Comparison of ENCODE assay signal across 1 cellular context in the genomic region with DNA sequence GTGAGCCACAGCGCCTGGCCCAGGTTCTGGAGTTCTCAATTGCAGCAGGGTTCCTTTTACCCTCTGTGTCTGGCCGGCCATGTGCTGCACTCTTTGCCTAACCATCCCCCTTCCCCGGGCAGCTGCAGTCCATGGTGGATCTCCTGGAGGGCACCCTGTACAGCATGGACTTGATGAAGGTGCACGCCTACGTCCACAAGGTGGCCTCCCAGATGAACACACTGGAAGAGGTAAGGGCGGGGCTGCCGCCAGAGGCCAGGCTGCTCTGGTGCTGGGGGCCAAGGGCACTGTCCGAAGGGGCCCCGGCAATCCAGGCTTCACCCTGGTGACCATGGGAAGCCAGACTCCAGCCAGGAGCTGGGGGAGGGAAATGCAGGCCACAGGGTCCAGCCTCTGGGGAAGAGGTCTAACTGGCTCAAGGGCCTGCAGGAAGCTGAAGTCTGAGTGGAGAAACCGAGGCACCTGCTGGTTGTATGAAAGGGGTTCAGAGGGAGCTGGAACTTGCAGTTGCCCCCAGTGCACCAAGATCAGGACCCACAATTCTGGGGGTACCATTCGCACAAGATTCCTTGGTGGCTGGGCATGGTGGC.
A peak's percentile ranks its signal among the peaks of the same experiment; 100 is the strongest.
TF ChIP-seq lines count a peak whose summit lies in the region.

No MANE protein-coding gene starts in this region.

TF ChIP-seq in HepG2, 621 proteins besides CTCF, POLR2A, EP300 and RAD21 (continued from another document and continues in another):
- TF ChIP-seq, protein P1, sequence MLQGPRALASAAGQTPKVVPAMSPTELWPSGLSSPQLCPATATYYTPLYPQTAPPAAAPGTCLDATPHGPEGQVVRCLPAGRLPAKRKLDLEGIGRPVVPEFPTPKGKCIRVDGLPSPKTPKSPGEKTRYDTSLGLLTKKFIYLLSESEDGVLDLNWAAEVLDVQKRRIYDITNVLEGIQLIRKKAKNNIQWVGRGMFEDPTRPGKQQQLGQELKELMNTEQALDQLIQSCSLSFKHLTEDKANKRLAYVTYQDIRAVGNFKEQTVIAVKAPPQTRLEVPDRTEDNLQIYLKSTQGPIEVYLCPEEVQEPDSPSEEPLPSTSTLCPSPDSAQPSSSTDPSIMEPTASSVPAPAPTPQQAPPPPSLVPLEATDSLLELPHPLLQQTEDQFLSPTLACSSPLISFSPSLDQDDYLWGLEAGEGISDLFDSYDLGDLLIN (CRISPR knock-in tag; IDR thresholded peaks at IDR 0.05; ENCODE audit: borderline replicate concordance): no peak
- TF ChIP-seq ZNF709 (CRISPR knock-in tag; IDR thresholded peaks at IDR 0.05): no peak
- no peak for TF ChIP-seq CAMTA2 (CRISPR knock-in tag; IDR thresholded peaks at IDR 0.05; ENCODE audit: borderline replicate concordance)
- TF ChIP-seq, protein P2, sequence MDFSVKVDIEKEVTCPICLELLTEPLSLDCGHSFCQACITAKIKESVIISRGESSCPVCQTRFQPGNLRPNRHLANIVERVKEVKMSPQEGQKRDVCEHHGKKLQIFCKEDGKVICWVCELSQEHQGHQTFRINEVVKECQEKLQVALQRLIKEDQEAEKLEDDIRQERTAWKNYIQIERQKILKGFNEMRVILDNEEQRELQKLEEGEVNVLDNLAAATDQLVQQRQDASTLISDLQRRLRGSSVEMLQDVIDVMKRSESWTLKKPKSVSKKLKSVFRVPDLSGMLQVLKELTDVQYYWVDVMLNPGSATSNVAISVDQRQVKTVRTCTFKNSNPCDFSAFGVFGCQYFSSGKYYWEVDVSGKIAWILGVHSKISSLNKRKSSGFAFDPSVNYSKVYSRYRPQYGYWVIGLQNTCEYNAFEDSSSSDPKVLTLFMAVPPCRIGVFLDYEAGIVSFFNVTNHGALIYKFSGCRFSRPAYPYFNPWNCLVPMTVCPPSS (IDR thresholded peaks at IDR 0.05): no peak
- peak; percentile 31; the same call in 1 of the 2 replicates for TF ChIP-seq THAP11 (CRISPR knock-in tag; IDR thresholded peaks at IDR 0.05)
- TF ChIP-seq, protein P3, sequence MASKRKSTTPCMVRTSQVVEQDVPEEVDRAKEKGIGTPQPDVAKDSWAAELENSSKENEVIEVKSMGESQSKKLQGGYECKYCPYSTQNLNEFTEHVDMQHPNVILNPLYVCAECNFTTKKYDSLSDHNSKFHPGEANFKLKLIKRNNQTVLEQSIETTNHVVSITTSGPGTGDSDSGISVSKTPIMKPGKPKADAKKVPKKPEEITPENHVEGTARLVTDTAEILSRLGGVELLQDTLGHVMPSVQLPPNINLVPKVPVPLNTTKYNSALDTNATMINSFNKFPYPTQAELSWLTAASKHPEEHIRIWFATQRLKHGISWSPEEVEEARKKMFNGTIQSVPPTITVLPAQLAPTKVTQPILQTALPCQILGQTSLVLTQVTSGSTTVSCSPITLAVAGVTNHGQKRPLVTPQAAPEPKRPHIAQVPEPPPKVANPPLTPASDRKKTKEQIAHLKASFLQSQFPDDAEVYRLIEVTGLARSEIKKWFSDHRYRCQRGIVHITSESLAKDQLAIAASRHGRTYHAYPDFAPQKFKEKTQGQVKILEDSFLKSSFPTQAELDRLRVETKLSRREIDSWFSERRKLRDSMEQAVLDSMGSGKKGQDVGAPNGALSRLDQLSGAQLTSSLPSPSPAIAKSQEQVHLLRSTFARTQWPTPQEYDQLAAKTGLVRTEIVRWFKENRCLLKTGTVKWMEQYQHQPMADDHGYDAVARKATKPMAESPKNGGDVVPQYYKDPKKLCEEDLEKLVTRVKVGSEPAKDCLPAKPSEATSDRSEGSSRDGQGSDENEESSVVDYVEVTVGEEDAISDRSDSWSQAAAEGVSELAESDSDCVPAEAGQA (IDR thresholded peaks at IDR 0.05; ENCODE audit: low read depth): no peak; the same call in 1 of the 2 replicates
- TF ChIP-seq, protein P3 (CRISPR knock-in tag; IDR thresholded peaks at IDR 0.05; ENCODE audit: borderline replicate concordance): no peak
- peak; percentile 36; the same call in 1 of the 2 replicates for TF ChIP-seq ZNF768 (CRISPR knock-in tag; IDR thresholded peaks at IDR 0.05)
- TF ChIP-seq ZNF230 (CRISPR knock-in tag; IDR thresholded peaks at IDR 0.05): no peak
- TF ChIP-seq, protein P4, sequence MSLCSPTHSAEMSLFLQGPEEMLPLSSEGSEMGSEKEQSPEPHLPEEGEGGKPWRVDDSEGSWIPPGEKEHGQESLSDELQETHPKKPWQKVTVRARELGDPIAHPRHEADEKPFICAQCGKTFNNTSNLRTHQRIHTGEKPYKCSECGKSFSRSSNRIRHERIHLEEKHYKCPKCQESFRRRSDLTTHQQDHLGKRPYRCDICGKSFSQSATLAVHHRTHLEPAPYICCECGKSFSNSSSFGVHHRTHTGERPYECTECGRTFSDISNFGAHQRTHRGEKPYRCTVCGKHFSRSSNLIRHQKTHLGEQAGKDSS (CRISPR knock-in tag; IDR thresholded peaks at IDR 0.05; ENCODE audit: borderline replicate concordance, low read depth): 0 out of 2 replicates have a peak, but pooled peaks have one; percentile 55
- TF ChIP-seq, protein P5, sequence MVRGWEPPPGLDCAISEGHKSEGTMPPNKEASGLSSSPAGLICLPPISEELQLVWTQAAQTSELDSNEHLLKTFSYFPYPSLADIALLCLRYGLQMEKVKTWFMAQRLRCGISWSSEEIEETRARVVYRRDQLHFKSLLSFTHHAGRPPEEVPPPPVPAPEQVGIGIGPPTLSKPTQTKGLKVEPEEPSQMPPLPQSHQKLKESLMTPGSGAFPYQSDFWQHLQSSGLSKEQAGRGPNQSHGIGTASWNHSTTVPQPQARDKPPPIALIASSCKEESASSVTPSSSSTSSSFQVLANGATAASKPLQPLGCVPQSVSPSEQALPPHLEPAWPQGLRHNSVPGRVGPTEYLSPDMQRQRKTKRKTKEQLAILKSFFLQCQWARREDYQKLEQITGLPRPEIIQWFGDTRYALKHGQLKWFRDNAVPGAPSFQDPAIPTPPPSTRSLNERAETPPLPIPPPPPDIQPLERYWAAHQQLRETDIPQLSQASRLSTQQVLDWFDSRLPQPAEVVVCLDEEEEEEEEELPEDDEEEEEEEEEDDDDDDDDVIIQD (CRISPR knock-in tag; IDR thresholded peaks at IDR 0.05; ENCODE audit: low read depth): no peak
- TF ChIP-seq RNF2 (conservative IDR thresholded peaks at IDR 0.05; ENCODE audit: low read depth): no peak
- no peak for TF ChIP-seq RAD51 (IDR thresholded peaks at IDR 0.05; ENCODE audit: borderline replicate concordance)
- no peak; the same call in 1 of the 2 replicates for TF ChIP-seq SPEN (CRISPR knock-in tag; IDR thresholded peaks at IDR 0.05; ENCODE audit: low read depth)
- no peak for TF ChIP-seq SRSF9 (IDR thresholded peaks at IDR 0.05; ENCODE audit: borderline replicate concordance, insufficient read depth, low read depth, low read length, poor library complexity, severe bottlenecking)
- TF ChIP-seq, protein P6, sequence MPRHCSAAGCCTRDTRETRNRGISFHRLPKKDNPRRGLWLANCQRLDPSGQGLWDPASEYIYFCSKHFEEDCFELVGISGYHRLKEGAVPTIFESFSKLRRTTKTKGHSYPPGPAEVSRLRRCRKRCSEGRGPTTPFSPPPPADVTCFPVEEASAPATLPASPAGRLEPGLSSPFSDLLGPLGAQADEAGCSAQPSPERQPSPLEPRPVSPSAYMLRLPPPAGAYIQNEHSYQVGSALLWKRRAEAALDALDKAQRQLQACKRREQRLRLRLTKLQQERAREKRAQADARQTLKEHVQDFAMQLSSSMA (CRISPR knock-in tag; IDR thresholded peaks at IDR 0.05): no peak
- TF ChIP-seq, protein P7, sequence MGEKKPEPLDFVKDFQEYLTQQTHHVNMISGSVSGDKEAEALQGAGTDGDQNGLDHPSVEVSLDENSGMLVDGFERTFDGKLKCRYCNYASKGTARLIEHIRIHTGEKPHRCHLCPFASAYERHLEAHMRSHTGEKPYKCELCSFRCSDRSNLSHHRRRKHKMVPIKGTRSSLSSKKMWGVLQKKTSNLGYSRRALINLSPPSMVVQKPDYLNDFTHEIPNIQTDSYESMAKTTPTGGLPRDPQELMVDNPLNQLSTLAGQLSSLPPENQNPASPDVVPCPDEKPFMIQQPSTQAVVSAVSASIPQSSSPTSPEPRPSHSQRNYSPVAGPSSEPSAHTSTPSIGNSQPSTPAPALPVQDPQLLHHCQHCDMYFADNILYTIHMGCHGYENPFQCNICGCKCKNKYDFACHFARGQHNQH (CRISPR knock-in tag; IDR thresholded peaks at IDR 0.05): 0 out of 2 replicates have a peak, but pooled peaks have one; percentile 24
- TF ChIP-seq DPF2 (CRISPR knock-in tag; IDR thresholded peaks at IDR 0.05; ENCODE audit: borderline replicate concordance, low read depth): no peak
- no peak for TF ChIP-seq ZNF557 (CRISPR knock-in tag; IDR thresholded peaks at IDR 0.05)
- TF ChIP-seq, protein P8, sequence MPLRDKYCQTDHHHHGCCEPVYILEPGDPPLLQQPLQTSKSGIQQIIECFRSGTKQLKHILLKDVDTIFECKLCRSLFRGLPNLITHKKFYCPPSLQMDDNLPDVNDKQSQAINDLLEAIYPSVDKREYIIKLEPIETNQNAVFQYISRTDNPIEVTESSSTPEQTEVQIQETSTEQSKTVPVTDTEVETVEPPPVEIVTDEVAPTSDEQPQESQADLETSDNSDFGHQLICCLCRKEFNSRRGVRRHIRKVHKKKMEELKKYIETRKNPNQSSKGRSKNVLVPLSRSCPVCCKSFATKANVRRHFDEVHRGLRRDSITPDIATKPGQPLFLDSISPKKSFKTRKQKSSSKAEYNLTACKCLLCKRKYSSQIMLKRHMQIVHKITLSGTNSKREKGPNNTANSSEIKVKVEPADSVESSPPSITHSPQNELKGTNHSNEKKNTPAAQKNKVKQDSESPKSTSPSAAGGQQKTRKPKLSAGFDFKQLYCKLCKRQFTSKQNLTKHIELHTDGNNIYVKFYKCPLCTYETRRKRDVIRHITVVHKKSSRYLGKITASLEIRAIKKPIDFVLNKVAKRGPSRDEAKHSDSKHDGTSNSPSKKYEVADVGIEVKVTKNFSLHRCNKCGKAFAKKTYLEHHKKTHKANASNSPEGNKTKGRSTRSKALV (CRISPR knock-in tag; IDR thresholded peaks at IDR 0.05): no peak
- no peak for TF ChIP-seq ZNF883 (CRISPR knock-in tag; IDR thresholded peaks at IDR 0.05; ENCODE audit: not compliant biosample characterization)
- TF ChIP-seq RXRB (CRISPR knock-in tag; IDR thresholded peaks at IDR 0.05; ENCODE audit: borderline replicate concordance): no peak; the same call in 1 of the 2 replicates
- no peak for TF ChIP-seq ZNF567 (CRISPR knock-in tag; IDR thresholded peaks at IDR 0.05; ENCODE audit: borderline replicate concordance)
- TF ChIP-seq, protein P9, sequence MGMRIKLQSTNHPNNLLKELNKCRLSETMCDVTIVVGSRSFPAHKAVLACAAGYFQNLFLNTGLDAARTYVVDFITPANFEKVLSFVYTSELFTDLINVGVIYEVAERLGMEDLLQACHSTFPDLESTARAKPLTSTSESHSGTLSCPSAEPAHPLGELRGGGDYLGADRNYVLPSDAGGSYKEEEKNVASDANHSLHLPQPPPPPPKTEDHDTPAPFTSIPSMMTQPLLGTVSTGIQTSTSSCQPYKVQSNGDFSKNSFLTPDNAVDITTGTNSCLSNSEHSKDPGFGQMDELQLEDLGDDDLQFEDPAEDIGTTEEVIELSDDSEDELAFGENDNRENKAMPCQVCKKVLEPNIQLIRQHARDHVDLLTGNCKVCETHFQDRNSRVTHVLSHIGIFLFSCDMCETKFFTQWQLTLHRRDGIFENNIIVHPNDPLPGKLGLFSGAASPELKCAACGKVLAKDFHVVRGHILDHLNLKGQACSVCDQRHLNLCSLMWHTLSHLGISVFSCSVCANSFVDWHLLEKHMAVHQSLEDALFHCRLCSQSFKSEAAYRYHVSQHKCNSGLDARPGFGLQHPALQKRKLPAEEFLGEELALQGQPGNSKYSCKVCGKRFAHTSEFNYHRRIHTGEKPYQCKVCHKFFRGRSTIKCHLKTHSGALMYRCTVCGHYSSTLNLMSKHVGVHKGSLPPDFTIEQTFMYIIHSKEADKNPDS (CRISPR knock-in tag; IDR thresholded peaks at IDR 0.05): no peak
- TF ChIP-seq ISL2 (CRISPR knock-in tag; IDR thresholded peaks at IDR 0.05): 0 out of 2 replicates have a peak, but pooled peaks have one; percentile 37
- TF ChIP-seq, protein P10, sequence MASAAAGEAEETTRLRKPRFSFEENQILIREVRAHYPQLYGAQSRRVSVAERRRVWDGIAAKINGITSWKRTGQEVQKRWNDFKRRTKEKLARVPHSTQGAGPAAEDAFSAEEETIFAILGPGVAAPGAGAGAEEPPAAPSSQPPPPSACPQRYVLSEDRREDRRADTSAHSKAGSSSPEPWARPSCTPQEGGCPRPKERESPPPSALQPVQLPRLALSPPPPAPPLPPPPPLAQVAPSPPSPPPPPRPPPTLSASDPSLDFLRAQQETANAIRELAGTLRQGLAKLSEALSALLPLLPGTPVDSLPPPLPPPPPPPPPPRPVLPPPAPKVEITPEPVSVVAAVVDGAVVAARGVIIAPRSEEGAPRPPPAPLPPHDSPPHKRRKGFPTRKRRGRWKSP (CRISPR knock-in tag; IDR thresholded peaks at IDR 0.05): no peak
- peak; percentile 22; the same call in 1 of the 2 replicates for TF ChIP-seq ZNF772 (CRISPR knock-in tag; IDR thresholded peaks at IDR 0.05)
- TF ChIP-seq HCFC1 (IDR thresholded peaks at IDR 0.05; ENCODE audit: low read depth, low read length): no peak
- TF ChIP-seq ZNF570 (CRISPR knock-in tag; IDR thresholded peaks at IDR 0.05; ENCODE audit: borderline replicate concordance): no peak
- no peak for TF ChIP-seq ZNF232 (CRISPR knock-in tag; IDR thresholded peaks at IDR 0.05; ENCODE audit: borderline replicate concordance)
- TF ChIP-seq, protein P11, sequence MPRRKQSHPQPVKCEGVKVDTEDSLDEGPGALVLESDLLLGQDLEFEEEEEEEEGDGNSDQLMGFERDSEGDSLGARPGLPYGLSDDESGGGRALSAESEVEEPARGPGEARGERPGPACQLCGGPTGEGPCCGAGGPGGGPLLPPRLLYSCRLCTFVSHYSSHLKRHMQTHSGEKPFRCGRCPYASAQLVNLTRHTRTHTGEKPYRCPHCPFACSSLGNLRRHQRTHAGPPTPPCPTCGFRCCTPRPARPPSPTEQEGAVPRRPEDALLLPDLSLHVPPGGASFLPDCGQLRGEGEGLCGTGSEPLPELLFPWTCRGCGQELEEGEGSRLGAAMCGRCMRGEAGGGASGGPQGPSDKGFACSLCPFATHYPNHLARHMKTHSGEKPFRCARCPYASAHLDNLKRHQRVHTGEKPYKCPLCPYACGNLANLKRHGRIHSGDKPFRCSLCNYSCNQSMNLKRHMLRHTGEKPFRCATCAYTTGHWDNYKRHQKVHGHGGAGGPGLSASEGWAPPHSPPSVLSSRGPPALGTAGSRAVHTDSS (CRISPR knock-in tag; conservative IDR thresholded peaks at IDR 0.05): no peak
- TF ChIP-seq ZKSCAN1 (IDR thresholded peaks at IDR 0.05; ENCODE audit: low read length): no peak
- TF ChIP-seq SAFB2 (CRISPR knock-in tag; IDR thresholded peaks at IDR 0.05; ENCODE audit: borderline replicate concordance, low read depth): 0 out of 2 replicates have a peak, but pooled peaks have one; percentile 66
- TF ChIP-seq CC2D1A (CRISPR knock-in tag; IDR thresholded peaks at IDR 0.05): no peak
- TF ChIP-seq ZNF614 (CRISPR knock-in tag; IDR thresholded peaks at IDR 0.05; ENCODE audit: borderline replicate concordance): no peak
